ENCODE assay signal across 14 cellular contexts in the genomic region with DNA sequence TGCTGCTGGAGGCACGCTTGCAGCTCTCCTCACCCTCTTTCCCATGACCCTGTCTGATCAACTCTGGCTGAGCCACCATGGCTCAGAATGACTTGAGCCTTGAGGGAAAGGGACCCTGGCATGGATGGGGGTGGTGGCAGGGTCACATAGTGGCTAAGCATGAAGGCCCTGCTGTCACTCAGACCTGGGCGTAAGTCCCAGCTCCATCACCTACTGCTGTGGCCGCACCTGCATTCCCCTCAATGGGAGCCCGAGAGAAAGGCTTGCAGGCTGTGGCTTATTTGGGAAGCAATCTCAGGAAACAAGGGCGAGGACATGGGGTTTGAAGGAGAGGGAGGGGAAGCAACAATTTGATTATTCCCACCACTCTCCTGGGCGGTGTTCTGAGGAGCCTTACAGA. TPM values are rescaled to one million over a fixed set of nuclear protein-coding genes. Genes with fewer than 3 reads are reported as not detected.
A peak's percentile ranks its signal among the peaks of the same experiment; 100 is the strongest.
DNase-seq lines count a peak whose midpoint lies in the region; ATAC-seq and TF ChIP-seq lines count a peak whose summit lies in the region.
"Had no signal": no experiment of that assay in that cellular context is flagged by ENCODE, and none has a peak within 500 bp of the region (broad histone marks: within the 10 kb centered on the region; RNA-seq: fewer than 3 reads in every experiment).

No MANE protein-coding gene starts in this region.

- peaks cover 26% of the 10 kb centered on the region for H3K27me3 Mint-ChIP-seq in GM23338 (ENCODE audit: insufficient read depth, low read depth, poor library complexity)
- peaks cover 46% of the 10 kb centered on the region for H3K27me3 Mint-ChIP-seq in neural crest cell (ENCODE audit: low read depth)

- intact Hi-C loops in left cardiac atrium (cut with DNase I): no loop called here

- no peaks in the 10 kb centered on the region for H3K9me3 Mint-ChIP-seq in GM23338
- H3K9me3 Mint-ChIP-seq in neural crest cell: no peaks in the 10 kb centered on the region
- H3K9me3 Mint-ChIP-seq: CD4-positive, CD25-positive, alpha-beta regulatory T cell; IgD-negative memory B cell had no signal

- H4K20me1 ChIP-seq in GM23338 (replicated peaks; ENCODE audit: insufficient read depth): no peaks in the 10 kb centered on the region; the same call in 1 of the 2 replicates

- H3K27ac ChIP-seq in GM23338 (ENCODE audit: low read depth): no peak overlapping the region
- H3K27ac ChIP-seq: A549 had no signal

- peaks cover 11% of the 10 kb centered on the region; the same call in 1 of the 2 replicates for H3F3A ChIP-seq in GM23338 (replicated peaks; ENCODE audit: low read depth)

- H3K4me1 Mint-ChIP-seq in GM23338 (peaks cover 8% of the 10 kb centered on the region; the same call in 2 of the 3 replicates), neural crest cell (peaks cover 8% of the 10 kb centered on the region)

- no peak for ATAC-seq in GM23338
- no peak for ATAC-seq in HG02884 (IDR thresholded peaks at IDR 0.05; ENCODE audit: unreplicated experiment)
- no peak for ATAC-seq in left cardiac atrium
- ATAC-seq: A549, HCT116 had no signal

- H3K4me3 Mint-ChIP-seq in GM23338 (peak overlapping the region; percentile 14; the same call in 1 of the 3 replicates), neural crest cell (peak overlapping the region; percentile 15)
- H3K4me3 Mint-ChIP-seq: CD4-positive, CD25-positive, alpha-beta regulatory T cell had no signal

- H3K36me3 ChIP-seq in GM23338 (ENCODE audit: insufficient read depth): no peaks in the 10 kb centered on the region

- H3K4me2 ChIP-seq in GM23338: no peak overlapping the region
- H3K4me2 ChIP-seq: A549 had no signal

- H3K27ac Mint-ChIP-seq in GM23338 (no peak overlapping the region), neural crest cell (ENCODE audit: unreplicated experiment) (no peak overlapping the region)
- H3K27ac Mint-ChIP-seq: CD4-positive, CD25-positive, alpha-beta regulatory T cell; IgD-negative memory B cell had no signal

- H3K36me3 Mint-ChIP-seq in GM23338 (ENCODE audit: low read depth) (no peaks in the 10 kb centered on the region), neural crest cell (ENCODE audit: low read depth) (no peaks in the 10 kb centered on the region)
- H3K36me3 Mint-ChIP-seq: CD4-positive, CD25-positive, alpha-beta regulatory T cell; IgD-negative memory B cell had no signal

- no peak for DNase-seq in GM23338 (ENCODE audit: low spot score)
- DNase-seq in cerebellum (ENCODE audit: low spot score): peak; percentile 82
- DNase-seq in neural crest cell (ENCODE audit: low read depth, low spot score): no peak
- no peak for DNase-seq in NCI-H510A (lab: John Stamatoyannopoulos, UW)
- DNase-seq in left cardiac atrium: no peak
- DNase-seq: CD4-positive, CD25-positive, alpha-beta regulatory T cell; DMS53; GOT3; KG1 had no signal

- H3K4me1 ChIP-seq in GM23338 (ENCODE audit: insufficient read depth): 0 out of 2 replicates have a peak, but pooled peaks cover 4% of the 10 kb centered on the region

- H3K79me2 ChIP-seq in GM23338 (replicated peaks; ENCODE audit: insufficient read depth): no peaks in the 10 kb centered on the region

- no peaks in the 10 kb centered on the region; the same call in 1 of the 2 replicates for H3K27me3 ChIP-seq in GM23338 (ENCODE audit: insufficient read depth)

- H2AFZ ChIP-seq in GM23338: no peak overlapping the region

- TF ChIP-seq CTCF in GM23338 (conservative IDR thresholded peaks at IDR 0.05; ENCODE audit: low read depth in 2 of 2) (no peak), neural crest cell (conservative IDR thresholded peaks at IDR 0.05) (no peak)

- H3K9me2 ChIP-seq in GM23338 (ENCODE audit: insufficient read depth): no peaks in the 10 kb centered on the region

- H3K4me3 ChIP-seq in GM23338: no peak overlapping the region
- H3K4me3 ChIP-seq: A549 had no signal

TF ChIP-seq in GM23338, 12 proteins besides CTCF, POLR2A, EP300 and RAD21:
- TF ChIP-seq STAT1 (IDR thresholded peaks at IDR 0.05; ENCODE audit: unreplicated experiment) (no peak), POLR2AphosphoS5 (IDR thresholded peaks at IDR 0.05; ENCODE audit: low read depth) (no peak), CREB1 (CRISPR knock-in tag; IDR thresholded peaks at IDR 0.05; ENCODE audit: low read depth) (no peak), EZH2phosphoT487 (IDR thresholded peaks at IDR 0.05; ENCODE audit: unreplicated experiment) (no peak), JUNB (IDR thresholded peaks at IDR 0.05; ENCODE audit: unreplicated experiment) (no peak)
- TF ChIP-seq, protein P1, sequence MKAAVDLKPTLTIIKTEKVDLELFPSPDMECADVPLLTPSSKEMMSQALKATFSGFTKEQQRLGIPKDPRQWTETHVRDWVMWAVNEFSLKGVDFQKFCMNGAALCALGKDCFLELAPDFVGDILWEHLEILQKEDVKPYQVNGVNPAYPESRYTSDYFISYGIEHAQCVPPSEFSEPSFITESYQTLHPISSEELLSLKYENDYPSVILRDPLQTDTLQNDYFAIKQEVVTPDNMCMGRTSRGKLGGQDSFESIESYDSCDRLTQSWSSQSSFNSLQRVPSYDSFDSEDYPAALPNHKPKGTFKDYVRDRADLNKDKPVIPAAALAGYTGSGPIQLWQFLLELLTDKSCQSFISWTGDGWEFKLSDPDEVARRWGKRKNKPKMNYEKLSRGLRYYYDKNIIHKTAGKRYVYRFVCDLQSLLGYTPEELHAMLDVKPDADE (IDR thresholded peaks at IDR 0.05): no peak
TF ChIP-seq in GM23338: peak in this region for 0.

RNA-seq across cellular contexts. Expression of a gene that starts 17.7 kb away (rescaled TPM):
- total RNA-seq in GM23338 (2014; rRNA removed; shearing (Covaris generic)): 40.3 and 46.1 TPM in 2 replicates
- 17.8 and 18.6 TPM in 2 replicates for polyA plus RNA-seq in GM23338 (2016; fragmentation: Nextera tagmentation; extraction: Ambion mirVana)
- total RNA-seq in cerebellum (17.3 TPM), neural crest cell (0.84 and 1.0 TPM in 2 replicates), left cardiac atrium (10 to 100 TPM; 49.1 to 57.6 TPM)

RNA-seq across cellular contexts. Expression of a gene that starts 29.0 kb away (rescaled TPM):
- total RNA-seq in GM23338 (2014; rRNA removed; shearing (Covaris generic)): 8.4 and 9.1 TPM in 2 replicates
- polyA plus RNA-seq in GM23338 (2016; fragmentation: Nextera tagmentation; extraction: Ambion mirVana): 4.8 and 5.7 TPM in 2 replicates
- total RNA-seq in cerebellum (1.2 TPM), neural crest cell (0.35 and 0.48 TPM in 2 replicates), left cardiac atrium (under 1 TPM; 0.06 to 0.13 TPM)
- polyA plus RNA-seq: AG04450; CD4-positive, CD25-positive, alpha-beta regulatory T cell; IgD-negative memory B cell had no signal
